ENCODE assay signal across 14 cellular contexts in genomic region chr2:13114391-13114790, GRCh38.
DNase-seq lines count a peak whose midpoint lies in the region; ATAC-seq and TF ChIP-seq lines count a peak whose summit lies in the region.
"Had no signal": no experiment of that assay in that cellular context is flagged by ENCODE, and none has a peak within 500 bp of the region (broad histone marks: within the 10 kb centered on the region; RNA-seq: fewer than 3 reads in every experiment).

No MANE protein-coding gene starts in this region.

- no peaks in the 10 kb centered on the region for H3K36me3 ChIP-seq in effector memory CD4-positive, alpha-beta T cell (ENCODE audit: control insufficient read depth, insufficient read depth, low read length)

- H3K36me3 Mint-ChIP-seq in T-helper 17 cell (ENCODE audit: low read depth), result peaks cover 3% of the 10 kb centered on the region
- H3K36me3 Mint-ChIP-seq: activated naive CD4-positive, alpha-beta T cell treated with anti-CD3 and anti-CD28 coated beads, Interleukin-2, amount 50 U/mL, for 72 hours had no signal

- H3K4me3 Mint-ChIP-seq in T-helper 17 cell, result no peak overlapping the region
- H3K4me3 Mint-ChIP-seq: activated CD4-positive, alpha-beta memory T cell treated with anti-CD3 and anti-CD28 coated beads, Interleukin-2, amount 10 ng/mL, durations not matched to agents 7 days and 5 days; immature natural killer cell had no signal

- peaks cover 34% of the 10 kb centered on the region for H3K27me3 Mint-ChIP-seq in T-helper 17 cell
- H3K27me3 Mint-ChIP-seq: activated CD4-positive, alpha-beta memory T cell treated with anti-CD3 and anti-CD28 coated beads, Interleukin-2, amount 10 ng/mL, durations not matched to agents 7 days and 5 days had no signal

- no peak for TF ChIP-seq CTCF in AG10803 (conservative IDR thresholded peaks at IDR 0.05; ENCODE audit: low read length)

- DNase-seq in AG10803 (ENCODE audit: low read depth) (peak; percentile 1), HPDE6-E6E7 (ENCODE audit: extremely low spot score) (peak; percentile 14), astrocyte of the hippocampus (ENCODE audit: low read depth, low spot score) (peak; percentile 53), inferior parietal cortex (ENCODE audit: extremely low spot score) (peak; percentile 25), NCI-H774 (lab: John Stamatoyannopoulos, UW) (no peak), T-helper 17 cell (no peak)
- DNase-seq in effector memory CD4-positive, alpha-beta T cell, result no peak
- DNase-seq: activated CD4-positive, alpha-beta memory T cell treated with anti-CD3 and anti-CD28 coated beads, Interleukin-2, amount 10 ng/mL, durations not matched to agents 7 days and 5 days; immature natural killer cell; Kasumi-1; NCI-H526 treated with DMSO at 0.1 percent for 48 hours; stimulated activated naive CD8-positive, alpha-beta T cell treated with anti-CD3 and anti-CD28 coated beads, Interleukin-15, Interleukin-2, amounts not matched to agents 100 U/mL and 50 U/mL, for 24 hours had no signal

- no peaks in the 10 kb centered on the region for H3K4me1 ChIP-seq in effector memory CD4-positive, alpha-beta T cell (ENCODE audit: control insufficient read depth, insufficient read depth, low read length, poor library complexity, severe bottlenecking)

- H3K4me1 Mint-ChIP-seq in T-helper 17 cell, result no peaks in the 10 kb centered on the region
- H3K4me1 Mint-ChIP-seq: activated CD4-positive, alpha-beta memory T cell treated with anti-CD3 and anti-CD28 coated beads, Interleukin-2, amount 10 ng/mL, durations not matched to agents 7 days and 5 days; immature natural killer cell had no signal

- H3K27ac Mint-ChIP-seq in T-helper 17 cell, result no peak overlapping the region
- H3K27ac Mint-ChIP-seq: activated CD4-positive, alpha-beta memory T cell treated with anti-CD3 and anti-CD28 coated beads, Interleukin-2, amount 10 ng/mL, durations not matched to agents 7 days and 5 days; activated naive CD4-positive, alpha-beta T cell treated with anti-CD3 and anti-CD28 coated beads, Interleukin-2, amount 50 U/mL, for 72 hours; immature natural killer cell had no signal

- no peak for ATAC-seq in T-helper 17 cell
- no peak for ATAC-seq in HG03342 (IDR thresholded peaks at IDR 0.05; ENCODE audit: unreplicated experiment)
- ATAC-seq: activated naive CD4-positive, alpha-beta T cell treated with anti-CD3 and anti-CD28 coated beads, Interleukin-2, amount 50 U/mL, for 72 hours; stimulated activated naive CD8-positive, alpha-beta T cell treated with anti-CD3 and anti-CD28 coated beads, Interleukin-15, Interleukin-2, amounts not matched to agents 100 U/mL and 50 U/mL, for 24 hours had no signal

- no peaks in the 10 kb centered on the region for H3K27me3 ChIP-seq in effector memory CD4-positive, alpha-beta T cell (replicated peaks; ENCODE audit: control insufficient read depth, insufficient read depth, low read length, poor library complexity, severe bottlenecking)

- no peak overlapping the region for H3K4me3 ChIP-seq in AG10803 (ENCODE audit: low read length)
- H3K4me3 ChIP-seq in effector memory CD4-positive, alpha-beta T cell (ENCODE audit: insufficient read depth, low read depth, low read length, poor library complexity, severe bottlenecking), result no peak overlapping the region

- no peak overlapping the region for H3K27ac ChIP-seq in effector memory CD4-positive, alpha-beta T cell (ENCODE audit: insufficient read depth, low read length, poor library complexity, severe bottlenecking)

- H3K9me3 ChIP-seq in effector memory CD4-positive, alpha-beta T cell (ENCODE audit: control insufficient read depth, low read length), result no peaks in the 10 kb centered on the region
- no peaks in the 10 kb centered on the region for H3K9me3 ChIP-seq in T-helper 17 cell (ENCODE audit: control insufficient read depth, low read length, poor library complexity, severe bottlenecking)

Comparison
In these comparisons a context has a peak if more than half of its experiments do, and no peak if none do; other contexts are left out.
1. DNase-seq: peak in AG10803 (single experiment), HPDE6-E6E7 (single experiment), astrocyte of the hippocampus (single experiment) and inferior parietal cortex (single experiment); none in NCI-H774 (single experiment), effector memory CD4-positive, alpha-beta T cell (0 of 3) and T-helper 17 cell (0 of 3).